In genomic region chrX:37906357-37906756, GRCh38 we compare ENCODE assay signal across 13 cellular contexts. TPM values are rescaled to one million over a fixed set of nuclear protein-coding genes. Genes with fewer than 3 reads are reported as not detected.
DNase-seq lines count a peak whose midpoint lies in the region; ATAC-seq and TF ChIP-seq lines count a peak whose summit lies in the region.
"Had no signal": no experiment of that assay in that cellular context is flagged by ENCODE, and none has a peak within 500 bp of the region (broad histone marks: within the 10 kb centered on the region; RNA-seq: fewer than 3 reads in every experiment).

No MANE protein-coding gene starts in this region.

- intact Hi-C loops in CD14-positive monocyte (cut with micrococcal nuclease): no loop called here
- intact Hi-C loops in mucosa of descending colon (cut with DNase I, micrococcal nuclease): no loop called here

- H3K9me3 Mint-ChIP-seq in glutamatergic neuron (ENCODE audit: unreplicated experiment) (no peaks in the 10 kb centered on the region), osteocyte (ENCODE audit: unreplicated experiment) (peaks cover 15% of the 10 kb centered on the region), CD14-positive monocyte (peaks cover 0 to 8% (median 0%) of the 10 kb centered on the region in 7 donors)
- H3K9me3 Mint-ChIP-seq: activated CD4-positive, alpha-beta memory T cell treated with anti-CD3 and anti-CD28 coated beads for 36 hours had no signal

- H3K4me1 Mint-ChIP-seq in glutamatergic neuron (ENCODE audit: low read depth, unreplicated experiment) (peaks cover 1% of the 10 kb centered on the region), osteocyte (ENCODE audit: unreplicated experiment) (peaks cover 19% of the 10 kb centered on the region), CD14-positive monocyte (peaks cover 2% of the 10 kb centered on the region)

- H3K27ac Mint-ChIP-seq in glutamatergic neuron (ENCODE audit: unreplicated experiment) (no peak overlapping the region), osteocyte (ENCODE audit: unreplicated experiment) (peak overlapping the region; percentile 68), CD14-positive monocyte (no peak overlapping the region)
- H3K27ac Mint-ChIP-seq: activated CD4-positive, alpha-beta memory T cell treated with anti-CD3 and anti-CD28 coated beads for 36 hours had no signal

- POLR2A ChIA-PET in SK-N-SH (lab: Yijun Ruan, JAX): no interaction called here

- peak overlapping the region; percentile 31 to 60; a peak in 3 of 4 replicates for H3K4me3 ChIP-seq in SK-N-SH (ENCODE audit: low read depth in 2 of 2, low read length in 1 of 2)
- no peak overlapping the region for H3K4me3 ChIP-seq in mucosa of descending colon
- H3K4me3 ChIP-seq: ovary had no signal

- CTCF ChIA-PET in SK-N-SH (lab: Yijun Ruan, JAX): interaction anchor here (1.0 kb wide), 1 partner anchor 20 kb away, joined by 3 read pairs; no protein-coding TSS in a partner anchor

- H3K27ac ChIP-seq in SK-N-SH (ENCODE audit: low read depth in 2 of 2, low read length in 1 of 2): peak overlapping the region in 1 of 2 experiments; percentile 5; a peak in 1 of 4 replicates
- H3K27ac ChIP-seq: GM23248, ovary had no signal

- no peaks in the 10 kb centered on the region for H3F3A ChIP-seq in SK-N-SH (replicated peaks; ENCODE audit: insufficient read depth)

- 4% methylated on average over 11 of the region's 11 CpGs for WGBS in SK-N-SH (ENCODE audit: low lambda C conversion rate)

- DNase-seq in NCI-H2227 (lab: John Stamatoyannopoulos, UW; ENCODE audit: unreplicated experiment): peak; percentile 19
- no peak for DNase-seq in NCI-H2227 treated with DMSO at 0.1 percent for 48 hours (lab: John Stamatoyannopoulos, UW)
- DNase-seq in SK-N-SH: no peak
- no peak for DNase-seq in glutamatergic neuron
- DNase-seq in osteocyte (ENCODE audit: extremely low spot score, unreplicated experiment): no peak
- DNase-seq in CD14-positive monocyte (ENCODE audit: low spot score): no peak
- DNase-seq in G401 (ENCODE audit: low spot score): no peak
- no peak for DNase-seq in mucosa of descending colon
- DNase-seq: activated naive CD4-positive, alpha-beta T cell; NCI-H187 treated with DMSO at 0.1 percent for 48 hours had no signal

- peak overlapping the region; percentile 54; the same call in 1 of the 2 replicates for H2AFZ ChIP-seq in SK-N-SH (ENCODE audit: low read depth)
- H2AFZ ChIP-seq: GM23248 had no signal

- no peaks in the 10 kb centered on the region for H4K20me1 ChIP-seq in SK-N-SH (ENCODE audit: insufficient read depth)

- H3K9me3 ChIP-seq in SK-N-SH (no peaks in the 10 kb centered on the region), mucosa of descending colon (no peaks in the 10 kb centered on the region)
- H3K9me3 ChIP-seq: ovary had no signal

- TF ChIP-seq RAD21 in SK-N-SH (IDR thresholded peaks at IDR 0.05; ENCODE audit: low read length): no peak

- in situ Hi-C loops in G401 (cut with HindIII; ENCODE audit: low sequenced_read_pairs): no loop called here

- no peaks in the 10 kb centered on the region; the same call in 1 of the 2 replicates for H3K27me3 ChIP-seq in SK-N-SH (ENCODE audit: insufficient read depth)
- H3K27me3 ChIP-seq: ovary had no signal

- H3K4me1 ChIP-seq in SK-N-SH (ENCODE audit: control insufficient read depth in 1 of 2, insufficient read depth in 2 of 2, low read depth in 1 of 2, low read length in 1 of 2) (no peaks in the 10 kb centered on the region), mucosa of descending colon (ENCODE audit: low read depth) (no peaks in the 10 kb centered on the region)

- H3K36me3 ChIP-seq in SK-N-SH (replicated peaks in 1 of 2; ENCODE audit: control insufficient read depth in 1 of 2, insufficient read depth in 2 of 2, low read length in 1 of 2) (no peaks in the 10 kb centered on the region), mucosa of descending colon (ENCODE audit: low read depth) (no peaks in the 10 kb centered on the region)
- H3K36me3 ChIP-seq: ovary had no signal

- no peaks in the 10 kb centered on the region for H3K9me2 ChIP-seq in SK-N-SH

- no peaks in the 10 kb centered on the region for H3K79me2 ChIP-seq in SK-N-SH (ENCODE audit: insufficient read depth)

- TF ChIP-seq CTCF in SK-N-SH (IDR thresholded peaks at IDR 0.05) (no peak), glutamatergic neuron (IDR thresholded peaks at IDR 0.05; ENCODE audit: partially characterized antibody, unreplicated experiment) (no peak), osteocyte (IDR thresholded peaks at IDR 0.05) (no peak), CD14-positive monocyte (IDR thresholded peaks at IDR 0.05) (no peak), mucosa of descending colon (IDR thresholded peaks at IDR 0.05) (no peak)

- H3K4me3 Mint-ChIP-seq in glutamatergic neuron (ENCODE audit: unreplicated experiment): peak overlapping the region; percentile 77
- H3K4me3 Mint-ChIP-seq in osteocyte (ENCODE audit: unreplicated experiment): peak overlapping the region; percentile 65
- H3K4me3 Mint-ChIP-seq in CD14-positive monocyte: no peak overlapping the region
- H3K4me3 Mint-ChIP-seq: activated CD4-positive, alpha-beta memory T cell treated with anti-CD3 and anti-CD28 coated beads for 36 hours had no signal

- no peak for ATAC-seq in mucosa of descending colon

- no peak for TF ChIP-seq EP300 in SK-N-SH (IDR thresholded peaks at IDR 0.05; ENCODE audit: borderline replicate concordance in 1 of 2, low read depth in 1 of 2, low read length in 1 of 2)

- H3K27me3 Mint-ChIP-seq in glutamatergic neuron (ENCODE audit: unreplicated experiment) (peaks cover 5% of the 10 kb centered on the region), osteocyte (ENCODE audit: unreplicated experiment) (no peaks in the 10 kb centered on the region), CD14-positive monocyte (ENCODE audit: low read depth in 3 of 3) (peaks cover 26 to 38% (median 36%) of the 10 kb centered on the region in 3 donors)

- H3K36me3 Mint-ChIP-seq in glutamatergic neuron (ENCODE audit: unreplicated experiment) (no peaks in the 10 kb centered on the region), osteocyte (ENCODE audit: unreplicated experiment) (no peaks in the 10 kb centered on the region), CD14-positive monocyte (no peaks in the 10 kb centered on the region)
- H3K36me3 Mint-ChIP-seq: activated CD4-positive, alpha-beta memory T cell treated with anti-CD3 and anti-CD28 coated beads for 36 hours had no signal

- peak overlapping the region; percentile 73 for H3K4me2 ChIP-seq in SK-N-SH

- H3K9ac ChIP-seq in SK-N-SH: no peak overlapping the region
- H3K9ac ChIP-seq: GM23248 had no signal

TF ChIP-seq in SK-N-SH, 30 proteins besides CTCF, POLR2A, EP300 and RAD21:
- TF ChIP-seq ZBTB33 (IDR thresholded peaks at IDR 0.05; ENCODE audit: borderline replicate concordance, low read depth) (no peak), FOXJ3 (CRISPR knock-in tag; IDR thresholded peaks at IDR 0.05) (no peak), CHD2 (IDR thresholded peaks at IDR 0.05; ENCODE audit: low read length, partially characterized antibody) (no peak)

RNA-seq across cellular contexts. Expression of gene DYNLT3, which starts 59.0 kb away (rescaled TPM):
- polyA plus RNA-seq in SK-N-SH (2012; rRNA removed): 7.3 and 10.5 TPM in 2 replicates
- polyA plus RNA-seq in SK-N-SH (2012; cell fraction: cytosol; rRNA removed): 14.3 and 18.8 TPM in 2 replicates
- 1.5 and 4.1 TPM in 2 replicates for polyA plus RNA-seq in SK-N-SH (2012; cell fraction: nucleus; rRNA removed)
- 13.4 TPM for total RNA-seq in glutamatergic neuron (ENCODE audit: unreplicated experiment)
- 27.5 and 28.0 TPM in 2 replicates for total RNA-seq in osteocyte
- polyA plus RNA-seq in CD14-positive monocyte: 10 to 100 TPM; 15.2 to 21.9 TPM
- not detected in 2 replicates for total RNA-seq in G401 (2014; rRNA removed; shearing (Covaris generic))
- 10 to 100 TPM; 19.6 to 27.8 (median 20.3) TPM for total RNA-seq in mucosa of descending colon

Comparison
In these comparisons a context has a peak if more than half of its experiments do, and no peak if none do; other contexts are left out.
1. H3K4me3 Mint-ChIP-seq: peak in glutamatergic neuron (single experiment) and osteocyte (single experiment); none in CD14-positive monocyte (0 of 2).
2. RNA of gene DYNLT3, which starts 59.0 kb away (total RNA-seq): 27.5 to 28.0 TPM in osteocyte, 19.6 to 27.8 TPM in mucosa of descending colon and 13.4 TPM in glutamatergic neuron (single experiment); not detected in G401; every median in the first group is over 10 times any median in the second.